1 cellular context compared by ENCODE assay signal in genomic region chr11:69575296-69576068, GRCh38.
A peak's percentile ranks its signal among the peaks of the same experiment; 100 is the strongest.
TF ChIP-seq lines count a peak whose summit lies in the region.

No MANE protein-coding gene starts in this region.

TF ChIP-seq in HepG2, 621 proteins besides CTCF, POLR2A, EP300 and RAD21:
- no peak for TF ChIP-seq REST (IDR thresholded peaks at IDR 0.05; ENCODE audit: borderline replicate concordance in 1 of 2, low read depth in 1 of 2, low read length in 2 of 2)
- TF ChIP-seq PLRG1 (conservative IDR thresholded peaks at IDR 0.05): 0 out of 2 replicates have a peak, but pooled peaks have one; percentile 28
- no peak for TF ChIP-seq ZFAT (CRISPR knock-in tag; conservative IDR thresholded peaks at IDR 0.05)
- TF ChIP-seq ZNF556 (CRISPR knock-in tag; IDR thresholded peaks at IDR 0.05; ENCODE audit: borderline replicate concordance): no peak
- peak; percentile 6; the same call in 1 of the 2 replicates for TF ChIP-seq ARNT (IDR thresholded peaks at IDR 0.05)
TF ChIP-seq in HepG2: peak in this region for 2.
